30 cellular contexts compared by ENCODE assay signal in genomic region chr11:16047073-16047472, GRCh38.
"Had no signal": no experiment of that assay in that cellular context is flagged by ENCODE, and none has a peak within 500 bp of the region (broad histone marks: within the 10 kb centered on the region; RNA-seq: fewer than 3 reads in every experiment).

No MANE protein-coding gene starts in this region.

- H3K4me3 ChIP-seq: body of pancreas, gastroesophageal sphincter, pancreas, prostate gland, skin epidermis, testis, transverse colon had no signal

- H3K27ac Mint-ChIP-seq: activated B cell treated with CpG ODN at 0.5 μM for 24 hours; activated CD8-positive, alpha-beta memory T cell treated with anti-CD3 and anti-CD28 coated beads, Interleukin-2, amount 10 ng/mL, durations not matched to agents 7 days and 5 days; activated CD8-positive, alpha-beta T cell treated with anti-CD3 and anti-CD28 coated beads, Interleukin-2, amount 10 ng/mL, durations not matched to agents 7 days and 5 days; activated naive CD4-positive, alpha-beta T cell treated with anti-CD3 and anti-CD28 coated beads, Interleukin-2, amount 50 U/mL, for 72 hours; activated T-cell treated with anti-CD3 and anti-CD28 coated beads, Interleukin-2, amount 50 U/mL, for 72 hours; naive thymus-derived CD4-positive, alpha-beta T cell; T-helper 17 cell had no signal

- H3K36me3 ChIP-seq: gastroesophageal sphincter, prostate gland, transverse colon had no signal

- H3K4me1 ChIP-seq: body of pancreas, pancreas, prostate gland, testis, transverse colon had no signal

- H3K4me3 Mint-ChIP-seq: activated B cell treated with CpG ODN at 0.5 μM for 24 hours; activated CD8-positive, alpha-beta memory T cell treated with anti-CD3 and anti-CD28 coated beads, Interleukin-2, amount 10 ng/mL, durations not matched to agents 7 days and 5 days; activated CD8-positive, alpha-beta T cell treated with anti-CD3 and anti-CD28 coated beads, Interleukin-2, amount 10 ng/mL, durations not matched to agents 7 days and 5 days; activated T-cell treated with anti-CD3 and anti-CD28 coated beads, Interleukin-2, amount 50 U/mL, for 72 hours; naive thymus-derived CD4-positive, alpha-beta T cell; T-helper 17 cell had no signal

- DNase-seq: activated B cell treated with CpG ODN at 0.5 μM for 24 hours; activated CD4-positive, alpha-beta T cell treated with anti-CD3 and anti-CD28 coated beads, Interleukin-2, amount 50 U/mL, for 1 hour; activated CD8-positive, alpha-beta memory T cell treated with anti-CD3 and anti-CD28 coated beads, Interleukin-2, amount 10 ng/mL, durations not matched to agents 7 days and 5 days; activated CD8-positive, alpha-beta T cell treated with anti-CD3 and anti-CD28 coated beads, Interleukin-2, amount 10 ng/mL, durations not matched to agents 7 days and 5 days; activated naive CD4-positive, alpha-beta T cell; activated T-cell treated with anti-CD3 and anti-CD28 coated beads for 4 hours; activated T-cell treated with anti-CD3 and anti-CD28 coated beads, Interleukin-2, amount 50 U/mL, for 72 hours; body of pancreas; dermis blood vessel endothelial cell; effector CD4-positive, alpha-beta T cell; hippocampal formation; left cardiac atrium; left ventricle myocardium superior; midbrain; naive thymus-derived CD4-positive, alpha-beta T cell; nucleus accumbens; pancreas; retina; stimulated activated CD4-positive, alpha-beta T cell treated with anti-CD3 and anti-CD28 coated beads, Interleukin-12 subunit alpha, Interleukin-12 subunit beta, amount 100 ng/mL, for 4 hours; stimulated activated CD4-positive, alpha-beta T cell treated with anti-CD3 and anti-CD28 coated beads, Interleukin-4, amount 100 ng/mL, for 1 hour; stimulated activated naive CD8-positive, alpha-beta T cell treated with anti-CD3 and anti-CD28 coated beads, Interleukin-15, Interleukin-2, amounts not matched to agents 100 U/mL and 50 U/mL, for 24 hours; T-helper 17 cell; T1000; testis; transverse colon had no signal

- H3K9me3 Mint-ChIP-seq: activated B cell treated with CpG ODN at 0.5 μM for 24 hours had no signal

- H3K9me3 ChIP-seq: body of pancreas, gastroesophageal sphincter, pancreas, prostate gland, testis, transverse colon had no signal

- H3K4me1 Mint-ChIP-seq: activated B cell treated with CpG ODN at 0.5 μM for 24 hours; activated CD8-positive, alpha-beta memory T cell treated with anti-CD3 and anti-CD28 coated beads, Interleukin-2, amount 10 ng/mL, durations not matched to agents 7 days and 5 days; naive thymus-derived CD4-positive, alpha-beta T cell; T-helper 17 cell had no signal

- H3K27me3 ChIP-seq: body of pancreas, gastroesophageal sphincter, pancreas, testis, transverse colon had no signal

- H3K27me3 Mint-ChIP-seq: activated B cell treated with CpG ODN at 0.5 μM for 24 hours; activated CD8-positive, alpha-beta memory T cell treated with anti-CD3 and anti-CD28 coated beads, Interleukin-2, amount 10 ng/mL, durations not matched to agents 7 days and 5 days; naive thymus-derived CD4-positive, alpha-beta T cell; T-helper 17 cell had no signal

- H3K27ac ChIP-seq: body of pancreas, gastroesophageal sphincter, pancreas, prostate gland, skin epidermis, testis, transverse colon had no signal

- H3K36me3 Mint-ChIP-seq: activated CD8-positive, alpha-beta memory T cell treated with anti-CD3 and anti-CD28 coated beads, Interleukin-2, amount 10 ng/mL, durations not matched to agents 7 days and 5 days; activated naive CD4-positive, alpha-beta T cell treated with anti-CD3 and anti-CD28 coated beads, Interleukin-2, amount 50 U/mL, for 72 hours; naive thymus-derived CD4-positive, alpha-beta T cell had no signal

- ATAC-seq: activated CD8-positive, alpha-beta memory T cell treated with anti-CD3 and anti-CD28 coated beads, Interleukin-2, amount 10 ng/mL, durations not matched to agents 7 days and 5 days; activated CD8-positive, alpha-beta T cell treated with anti-CD3 and anti-CD28 coated beads, Interleukin-2, amount 10 ng/mL, durations not matched to agents 7 days and 5 days; activated naive CD4-positive, alpha-beta T cell treated with anti-CD3 and anti-CD28 coated beads, Interleukin-2, amount 50 U/mL, for 72 hours; activated T-cell treated with anti-CD3 and anti-CD28 coated beads, Interleukin-2, amount 50 U/mL, for 72 hours; body of pancreas; gastroesophageal sphincter; left cardiac atrium; left ventricle myocardium superior; naive thymus-derived CD4-positive, alpha-beta T cell; pancreas; sciatic nerve; stimulated activated naive CD8-positive, alpha-beta T cell treated with anti-CD3 and anti-CD28 coated beads, Interleukin-15, Interleukin-2, amounts not matched to agents 100 U/mL and 50 U/mL, for 24 hours; T-helper 17 cell had no signal
